ENCODE assay signal across 13 cellular contexts in genomic region chr1:234927968-234928635, GRCh38.
A peak's percentile ranks its signal among the peaks of the same experiment; 100 is the strongest.
DNase-seq lines count a peak whose midpoint lies in the region; ATAC-seq and TF ChIP-seq lines count a peak whose summit lies in the region.
"Had no signal": no experiment of that assay in that cellular context is flagged by ENCODE, and none has a peak within 500 bp of the region (broad histone marks: within the 10 kb centered on the region; RNA-seq: fewer than 3 reads in every experiment).

No MANE protein-coding gene starts in this region.

- ATAC-seq in CD8-positive, alpha-beta T cell = peak; percentile 50
- ATAC-seq in natural killer cell = no peak
- ATAC-seq in activated CD4-positive, CD25-positive, alpha-beta regulatory T cell treated with anti-CD3 and anti-CD28 coated beads, Interleukin-2, amount 50 U/mL, for 24 hours = no peak

- peak in 4 of 7 experiments; percentile 0 to 47 (median 30) for DNase-seq in CD8-positive, alpha-beta T cell
- DNase-seq in activated naive CD8-positive, alpha-beta T cell treated with anti-CD3 and anti-CD28 coated beads for 36 hours = no peak
- DNase-seq in natural killer cell (no peak), NCI-H748 (lab: John Stamatoyannopoulos, UW; ENCODE audit: unreplicated experiment) (no peak), NCI-H2171 (lab: John Stamatoyannopoulos, UW) (no peak), retina (no peak)
- DNase-seq: brain microvascular endothelial cell, KG1, NCI-H1930, OCI-M1 had no signal

- H3K4me1 Mint-ChIP-seq in CD8-positive, alpha-beta T cell (ENCODE audit: low read depth) = peaks cover 45% of the 10 kb centered on the region
- peaks cover 68% of the 10 kb centered on the region for H3K4me1 Mint-ChIP-seq in activated naive CD8-positive, alpha-beta T cell treated with anti-CD3 and anti-CD28 coated beads for 36 hours
- H3K4me1 Mint-ChIP-seq in natural killer cell = peaks cover 34 to 35% of the 10 kb centered on the region in 2 donors

- POLR2A ChIA-PET in CD8-positive, alpha-beta T cell (lab: Charles Lee) = interaction anchor here (1.0 to 1.2 kb wide), 2 partner anchors 204 to 385 kb away, joined by 3 to 4 read pairs; no protein-coding TSS in a partner anchor

- no peaks in the 10 kb centered on the region for H3K9me2 ChIP-seq in Loucy (replicated peaks; ENCODE audit: low read depth, low read length)

- CTCF ChIA-PET in CD8-positive, alpha-beta T cell (lab: Charles Lee) = interaction anchor here (0.9 kb wide), 1 partner anchor 317 kb away, joined by 3 read pairs; no protein-coding TSS in a partner anchor

- no peaks in the 10 kb centered on the region for H3K9me3 ChIP-seq in CD8-positive, alpha-beta T cell (ENCODE audit: low read length)
- no peaks in the 10 kb centered on the region for H3K9me3 ChIP-seq in Loucy (ENCODE audit: insufficient read depth, low read depth, low read length)
- H3K9me3 ChIP-seq: thoracic aorta had no signal

- peak overlapping the region; percentile 10 for H3K9ac ChIP-seq in Loucy (ENCODE audit: low read depth, low read length, poor library complexity, severe bottlenecking)

- H4K20me1 ChIP-seq in Loucy (ENCODE audit: insufficient read depth, low read length, poor library complexity, severe bottlenecking) = no peaks in the 10 kb centered on the region

- H3K4me3 ChIP-seq in CD8-positive, alpha-beta T cell (ENCODE audit: low read depth, low read length) = no peak overlapping the region
- no peak overlapping the region for H3K4me3 ChIP-seq in Loucy (ENCODE audit: low read length, poor library complexity, severe bottlenecking)
- H3K4me3 ChIP-seq: thoracic aorta had no signal

- intact Hi-C loops in CD8-positive, alpha-beta T cell (cut with DNase I, micrococcal nuclease) = loop anchor here in 1 of 2 experiments (2.0 to 10.0 kb wide), 3 partner anchors 35 to 147 kb away; no protein-coding TSS in a partner anchor
- intact Hi-C loops in natural killer cell (cut with micrococcal nuclease) = loop anchor here (5.0 kb wide), 1 partner anchor 84 kb away; no protein-coding TSS in a partner anchor

- H3K36me3 Mint-ChIP-seq in CD8-positive, alpha-beta T cell = no peaks in the 10 kb centered on the region
- H3K36me3 Mint-ChIP-seq in activated naive CD8-positive, alpha-beta T cell treated with anti-CD3 and anti-CD28 coated beads for 36 hours = peaks cover 9% of the 10 kb centered on the region
- no peaks in the 10 kb centered on the region for H3K36me3 Mint-ChIP-seq in natural killer cell

- H3K27me3 ChIP-seq in CD8-positive, alpha-beta T cell (ENCODE audit: insufficient read depth, low read length) = no peaks in the 10 kb centered on the region
- H3K27me3 ChIP-seq in Loucy (ENCODE audit: insufficient read depth, low read length, poor library complexity, severe bottlenecking) = no peaks in the 10 kb centered on the region
- H3K27me3 ChIP-seq: brain microvascular endothelial cell had no signal

- H3K4me1 ChIP-seq in CD8-positive, alpha-beta T cell (ENCODE audit: insufficient read depth, low read length) = peaks cover 44% of the 10 kb centered on the region
- H3K4me1 ChIP-seq in Loucy (ENCODE audit: insufficient read depth, low read length, poor library complexity, severe bottlenecking) = peaks cover 41% of the 10 kb centered on the region

- no peaks in the 10 kb centered on the region for H3K27me3 Mint-ChIP-seq in CD8-positive, alpha-beta T cell (ENCODE audit: low read depth)
- H3K27me3 Mint-ChIP-seq in activated naive CD8-positive, alpha-beta T cell treated with anti-CD3 and anti-CD28 coated beads for 36 hours = no peaks in the 10 kb centered on the region
- H3K27me3 Mint-ChIP-seq in natural killer cell (ENCODE audit: low read depth in 2 of 2) = peaks cover 0 to 5% of the 10 kb centered on the region in 2 donors

- no peaks in the 10 kb centered on the region for H3K79me2 ChIP-seq in Loucy (ENCODE audit: insufficient read depth, low read length)

- no peaks in the 10 kb centered on the region for H3K36me3 ChIP-seq in CD8-positive, alpha-beta T cell (ENCODE audit: insufficient read depth, low read length)
- H3K36me3 ChIP-seq in Loucy (ENCODE audit: insufficient read depth, low read length) = no peaks in the 10 kb centered on the region
- H3K36me3 ChIP-seq: brain microvascular endothelial cell, thoracic aorta had no signal

- no peaks in the 10 kb centered on the region for H3K9me3 Mint-ChIP-seq in CD8-positive, alpha-beta T cell
- H3K9me3 Mint-ChIP-seq in activated naive CD8-positive, alpha-beta T cell treated with anti-CD3 and anti-CD28 coated beads for 36 hours = peaks cover 6% of the 10 kb centered on the region
- H3K9me3 Mint-ChIP-seq in natural killer cell = no peaks in the 10 kb centered on the region

- H3K4me2 ChIP-seq in Loucy (ENCODE audit: low read depth, low read length, poor library complexity, severe bottlenecking) = peak overlapping the region; percentile 51

- no peaks in the 10 kb centered on the region for H3F3A ChIP-seq in Loucy (ENCODE audit: low read depth)

- TF ChIP-seq CTCF in CD8-positive, alpha-beta T cell (IDR thresholded peaks at IDR 0.05) = no peak
- TF ChIP-seq CTCF in Loucy (conservative IDR thresholded peaks at IDR 0.05; ENCODE audit: low read length) (no peak), natural killer cell (IDR thresholded peaks at IDR 0.05) (no peak)

- H2AFZ ChIP-seq in Loucy (ENCODE audit: low read length) = peak overlapping the region; percentile 2; the same call in 1 of the 2 replicates

- H3K27ac ChIP-seq in CD8-positive, alpha-beta T cell (ENCODE audit: low read depth, low read length) = no peak overlapping the region
- H3K27ac ChIP-seq: brain microvascular endothelial cell, thoracic aorta had no signal

- peak overlapping the region; percentile 74 for H3K27ac Mint-ChIP-seq in CD8-positive, alpha-beta T cell
- peak overlapping the region; percentile 97 for H3K27ac Mint-ChIP-seq in activated naive CD8-positive, alpha-beta T cell treated with anti-CD3 and anti-CD28 coated beads for 36 hours
- H3K27ac Mint-ChIP-seq in natural killer cell = peak overlapping the region; percentile 86 to 92

- peak overlapping the region; percentile 70 for H3K4me3 Mint-ChIP-seq in CD8-positive, alpha-beta T cell
- peak overlapping the region; percentile 54 for H3K4me3 Mint-ChIP-seq in activated naive CD8-positive, alpha-beta T cell treated with anti-CD3 and anti-CD28 coated beads for 36 hours
- peak overlapping the region; percentile 84 for H3K4me3 Mint-ChIP-seq in natural killer cell

Comparison
In these comparisons a context has a peak if more than half of its experiments do, and no peak if none do; other contexts are left out.
1. DNase-seq: peak in CD8-positive, alpha-beta T cell (4 of 7); none in activated naive CD8-positive, alpha-beta T cell treated with anti-CD3 and anti-CD28 coated beads for 36 hours (single experiment), natural killer cell (single experiment), NCI-H748 (single experiment), NCI-H2171 (single experiment) and retina (single experiment).
2. Peak in every context shown above with its lines, with median percentiles within 50 percentile points of each other: H3K27ac Mint-ChIP-seq and H3K4me3 Mint-ChIP-seq.